1 cellular context compared by ENCODE assay signal in genomic region chr5:111069839-111070238, GRCh38.
A peak's percentile ranks its signal among the peaks of the same experiment; 100 is the strongest.
TF ChIP-seq lines count a peak whose summit lies in the region.

No MANE protein-coding gene starts in this region.

TF ChIP-seq in SK-N-SH, 30 proteins besides CTCF, POLR2A, EP300 and RAD21 (continued from another document):
- TF ChIP-seq ZBTB33 (IDR thresholded peaks at IDR 0.05; ENCODE audit: borderline replicate concordance, low read depth), result no peak
- TF ChIP-seq POLR2AphosphoS5 (IDR thresholded peaks at IDR 0.05; ENCODE audit: low read depth, low read length), result peak; percentile 71; the same call in 1 of the 2 replicates
- TF ChIP-seq RFX5 (IDR thresholded peaks at IDR 0.05; ENCODE audit: low read length), result no peak
- TF ChIP-seq TEAD4 (IDR thresholded peaks at IDR 0.05; ENCODE audit: borderline replicate concordance, insufficient read depth), result peak; percentile 68; the same call in 1 of the 2 replicates
- TF ChIP-seq EZH2phosphoT487 (IDR thresholded peaks at IDR 0.05; ENCODE audit: borderline replicate concordance, low read depth), result no peak
- no peak for TF ChIP-seq GATA2 (CRISPR knock-in tag; IDR thresholded peaks at IDR 0.05)
- no peak for TF ChIP-seq REST (IDR thresholded peaks at IDR 0.05; ENCODE audit: low read depth, low read length)
- no peak for TF ChIP-seq YY1 (IDR thresholded peaks at IDR 0.05; ENCODE audit: low read depth)
- no peak for TF ChIP-seq RCOR1 (IDR thresholded peaks at IDR 0.05; ENCODE audit: low read length)
- TF ChIP-seq TCF12 (IDR thresholded peaks at IDR 0.05), result peak; percentile 95
- TF ChIP-seq FOSL2 (IDR thresholded peaks at IDR 0.05; ENCODE audit: borderline replicate concordance, low read depth), result peak; percentile 15; the same call in 1 of the 2 replicates
- peak; percentile 72; the same call in 1 of the 2 replicates for TF ChIP-seq FOXM1 (IDR thresholded peaks at IDR 0.05; ENCODE audit: low read depth)
- no peak for TF ChIP-seq TAF1 (IDR thresholded peaks at IDR 0.05; ENCODE audit: borderline replicate concordance, low read depth, low read length)
- TF ChIP-seq GABPA (IDR thresholded peaks at IDR 0.05; ENCODE audit: low read depth), result no peak
- TF ChIP-seq NRF1 (IDR thresholded peaks at IDR 0.05; ENCODE audit: low read depth, low read length), result no peak
- no peak for TF ChIP-seq ELF1 (IDR thresholded peaks at IDR 0.05)
